In the genomic region with DNA sequence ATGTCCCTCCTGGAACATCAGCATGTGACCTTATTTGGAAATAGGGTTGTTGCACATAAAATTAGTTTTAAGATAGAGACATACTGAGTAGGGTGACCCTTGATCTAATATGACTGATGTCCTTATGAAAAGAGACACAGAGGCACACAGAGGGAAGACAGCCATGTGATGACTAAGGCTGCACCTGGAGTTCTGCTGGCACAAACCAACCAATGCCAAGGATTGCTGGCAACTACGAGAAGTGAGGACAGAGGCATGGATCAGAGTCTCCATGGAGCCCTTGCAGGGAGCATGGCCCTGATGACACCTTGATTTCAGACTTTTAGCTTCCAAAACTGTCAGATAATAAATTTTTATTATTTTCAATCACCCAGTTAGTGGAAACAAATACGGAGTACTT, we compare ENCODE assay signal across 31 cellular contexts.
"Had no signal": no experiment of that assay in that cellular context is flagged by ENCODE, and none has a peak within 500 bp of the region (broad histone marks: within the 10 kb centered on the region; RNA-seq: fewer than 3 reads in every experiment).

No MANE protein-coding gene starts in this region.

- H3K36me3 ChIP-seq: ascending aorta, cardiac muscle cell had no signal

- H3K27ac ChIP-seq: ascending aorta, cardiac muscle cell, RWPE1, VCaP had no signal

- H3K27me3 ChIP-seq: ascending aorta, cardiac muscle cell, MG63 had no signal

- H3K4me1 ChIP-seq: ascending aorta had no signal

- DNase-seq: activated CD4-positive, alpha-beta T cell treated with anti-CD3 and anti-CD28 coated beads, Interleukin-2, amount 10 ng/mL, durations not matched to agents 24 days and 14 days; activated CD4-positive, alpha-beta T cell treated with anti-CD3 and anti-CD28 coated beads, Interleukin-2, amount 50 U/mL, for 4 hours; activated CD8-positive, alpha-beta T cell treated with anti-CD3 and anti-CD28 coated beads for 36 hours; activated gamma-delta T cell; activated naive CD4-positive, alpha-beta T cell treated with Interleukin-2 at 50 U/mL for 16 hours; activated naive CD8-positive, alpha-beta T cell treated with anti-CD3 and anti-CD28 coated beads, Interleukin-2, amount 10 ng/mL, durations not matched to agents 7 days and 5 days; activated T-cell treated with anti-CD3 and anti-CD28 coated beads, Interleukin-2, amount 50 U/mL, for 1 hour; activated T-cell treated with anti-CD3 and anti-CD28 coated beads, Interleukin-2, amount 50 U/mL, for 72 hours; Karpas-422; KBM-7; MG63; NCI-H1048; NCI-H1105 treated with DMSO at 0.1 percent for 48 hours; NCI-H1436; NCI-H187; NCI-H2029 treated with DMSO at 0.1 percent for 48 hours; NCI-H2107; NCI-H510A; NCI-H526; NCI-H748 treated with DMSO at 0.1 percent for 48 hours; NK-92 treated with Interleukin-12 subunit alpha and Interleukin-12 subunit beta, amount 100 ng/mL, for 24 hours; PC-3; SW 1271; T-helper 1 cell; T-helper 2 cell; T-helper 9 cell had no signal

- ATAC-seq: activated CD8-positive, alpha-beta T cell treated with anti-CD3 and anti-CD28 coated beads for 36 hours; activated T-cell treated with anti-CD3 and anti-CD28 coated beads, Interleukin-2, amount 50 U/mL, for 72 hours; activated T-helper 17 cell treated with anti-CD3 and anti-CD28 coated beads, Interleukin-2, amount 50 U/mL, for 72 hours; PC-3 had no signal

- H3K4me3 ChIP-seq: ascending aorta, cardiac muscle cell, MG63 had no signal

- H3K9me3 ChIP-seq: ascending aorta, MG63 had no signal
